ENCODE assay signal across 8 cellular contexts in the genomic region with DNA sequence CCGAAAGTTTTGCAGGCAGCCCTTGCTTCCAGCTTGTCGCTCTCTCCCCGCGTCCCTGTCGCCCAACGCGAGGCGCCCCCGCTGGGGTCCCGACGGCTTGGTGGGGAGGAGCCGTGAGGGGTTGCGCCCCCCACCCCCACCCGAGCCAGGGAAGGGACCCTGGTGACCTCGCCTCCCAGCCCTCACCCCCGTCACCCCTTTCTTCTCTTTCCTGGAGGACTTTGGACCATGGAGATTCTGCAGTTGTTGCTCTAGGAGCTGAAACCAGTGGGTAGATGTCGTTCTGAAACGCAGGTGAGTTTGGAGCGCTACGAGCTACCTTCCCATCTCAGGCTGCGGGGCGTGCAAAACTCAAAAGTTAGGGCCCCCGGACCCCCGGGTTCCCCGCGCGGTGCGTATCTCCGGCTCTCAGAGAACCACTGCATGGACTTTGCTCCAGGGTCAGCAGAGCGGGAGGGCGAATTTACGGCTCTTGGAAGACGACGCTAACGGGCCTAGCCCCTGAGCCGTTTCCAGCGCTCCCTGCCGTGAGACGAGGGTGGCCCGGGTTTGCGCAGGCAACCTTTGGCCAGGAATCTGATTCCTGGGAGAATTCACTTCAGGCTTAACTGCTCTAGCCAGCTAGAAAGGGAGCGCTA. TPM values are rescaled to one million over a fixed set of nuclear protein-coding genes. Genes with fewer than 3 reads are reported as not detected.
DNase-seq lines count a peak whose midpoint lies in the region; ATAC-seq, FAIRE-seq and TF ChIP-seq lines count a peak whose summit lies in the region.

No MANE protein-coding gene starts in this region.

- no peak; a peak in 2 of 5 replicates for TF ChIP-seq RAD21 in A549 (conservative IDR thresholded peaks at IDR 0.05 in 1 of 2, IDR thresholded peaks at IDR 0.05 in 1 of 2)

- TF ChIP-seq POLR2A in A549 (IDR thresholded peaks at IDR 0.05; ENCODE audit: low read length): no peak
- no peak for TF ChIP-seq POLR2A in body of pancreas (IDR thresholded peaks at IDR 0.05)

- intact Hi-C loops in body of pancreas (cut with DNase I): no loop called here

- H3K9me3 ChIP-seq in A549 (no peaks in the 10 kb centered on the region), NT2/D1 (ENCODE audit: insufficient read depth, low read length) (no peaks in the 10 kb centered on the region), body of pancreas (no peaks in the 10 kb centered on the region)

- ATAC-seq in A549 (peak; percentile 78 to 81), GM18502 (IDR thresholded peaks at IDR 0.05; ENCODE audit: poor library complexity, unreplicated experiment) (peak; percentile 6), body of pancreas (peak; percentile 23)

- peak overlapping the region; percentile 76 for H3K9ac ChIP-seq in NT2/D1 (ENCODE audit: insufficient read length, low read depth)

- peak overlapping the region; percentile 84 for H3K4me3 ChIP-seq in A549
- H3K4me3 ChIP-seq in NT2/D1 (ENCODE audit: insufficient read length, low read depth): peak overlapping the region; percentile 60
- peak overlapping the region; percentile 62 to 83 for H3K4me3 ChIP-seq in body of pancreas
- peak overlapping the region; percentile 71 for H3K4me3 ChIP-seq in skeletal muscle cell (ENCODE audit: low read depth, low read length)

- DNase-seq in A549 (ENCODE audit: low read depth in 1 of 2, low spot score in 1 of 2): peak; percentile 52 to 68
- DNase-seq in NT2/D1 (ENCODE audit: low read depth, low spot score): peak; percentile 47
- DNase-seq in body of pancreas: peak; percentile 53 to 65 (median 55)
- peak; percentile 67 for DNase-seq in iPS-NIHi7 (ENCODE audit: extremely low spot score)
- DNase-seq in skeletal muscle cell (ENCODE audit: low read depth): no peak
- DNase-seq in SIG-M5 (lab: John Stamatoyannopoulos, UW): no peak
- DNase-seq in pons (ENCODE audit: low spot score): no peak

- TF ChIP-seq CTCF in A549 (IDR thresholded peaks at IDR 0.05): no peak
- no peak for TF ChIP-seq CTCF in body of pancreas (IDR thresholded peaks at IDR 0.05)

- H3K27ac ChIP-seq in A549 (peak overlapping the region; percentile 95 to 96), body of pancreas (peak overlapping the region; percentile 63 to 79 (median 74))

- peaks cover 24% of the 10 kb centered on the region for H3K4me1 ChIP-seq in A549
- H3K4me1 ChIP-seq in NT2/D1 (ENCODE audit: insufficient read depth, insufficient read length): peaks cover 4% of the 10 kb centered on the region
- H3K4me1 ChIP-seq in body of pancreas: peaks cover 37% of the 10 kb centered on the region

- no peak for TF ChIP-seq EP300 in A549 (IDR thresholded peaks at IDR 0.05)

- no peak for FAIRE-seq in A549 (lab: Jason Lieb, UNC)

- peak overlapping the region; percentile 91 for H3K4me2 ChIP-seq in A549

- H3K36me3 ChIP-seq in NT2/D1 (ENCODE audit: insufficient read depth, insufficient read length, low read length) (peaks cover 21% of the 10 kb centered on the region), body of pancreas (replicated peaks in 1 of 2; ENCODE audit: insufficient read depth in 1 of 2, low read depth in 2 of 2) (no peaks in the 10 kb centered on the region)

- under 1% methylated on average over 35 of the region's 42 CpGs for WGBS in A549 (ENCODE audit: missing lambda C conversion rate)
- WGBS in body of pancreas, 2 donors: 0 to 2% methylated on average over 14 to 38 of the region's 42 CpGs

- POLR2A ChIA-PET in A549 (lab: Yijun Ruan, JAX): interaction anchor here (0.5 to 1.5 kb wide), 4 partner anchors 11 to 925 kb away, joined by 3 to 4 read pairs (median 4); no protein-coding TSS in a partner anchor

- H3K27me3 ChIP-seq in NT2/D1 (ENCODE audit: insufficient read depth, insufficient read length) (peaks cover 8% of the 10 kb centered on the region), body of pancreas (no peaks in the 10 kb centered on the region)

- CTCF ChIA-PET in A549 (lab: Yijun Ruan, JAX): interaction anchor here (0.7 to 2.9 kb wide), 38 partner anchors 8 to 290 kb away, joined by 3 to 34 read pairs (median 3); no protein-coding TSS in a partner anchor

TF ChIP-seq in A549, 52 proteins besides CTCF, POLR2A, EP300 and RAD21:
- TF ChIP-seq JUNB (IDR thresholded peaks at IDR 0.05) (no peak), CEBPB (IDR thresholded peaks at IDR 0.05) (no peak), HMGXB4 (CRISPR knock-in tag; IDR thresholded peaks at IDR 0.05; ENCODE audit: borderline replicate concordance) (no peak), GATA3 (IDR thresholded peaks at IDR 0.05; ENCODE audit: borderline replicate concordance) (no peak), ZNF302 (CRISPR knock-in tag; IDR thresholded peaks at IDR 0.05) (no peak), TP53 (CRISPR knock-in tag; IDR thresholded peaks at IDR 0.05) (no peak), CHD2 (IDR thresholded peaks at IDR 0.05; ENCODE audit: low read length, partially characterized antibody) (no peak), MYC (IDR thresholded peaks at IDR 0.05; ENCODE audit: borderline replicate concordance, low read length) (no peak), RNF2 (IDR thresholded peaks at IDR 0.05; ENCODE audit: borderline replicate concordance, low read depth) (no peak), PHF8 (IDR thresholded peaks at IDR 0.05; ENCODE audit: borderline replicate concordance, low read depth) (peak; percentile 49; the same call in 1 of the 2 replicates), TFCP2L1 (CRISPR knock-in tag; IDR thresholded peaks at IDR 0.05) (no peak)
- TF ChIP-seq, protein P1, sequence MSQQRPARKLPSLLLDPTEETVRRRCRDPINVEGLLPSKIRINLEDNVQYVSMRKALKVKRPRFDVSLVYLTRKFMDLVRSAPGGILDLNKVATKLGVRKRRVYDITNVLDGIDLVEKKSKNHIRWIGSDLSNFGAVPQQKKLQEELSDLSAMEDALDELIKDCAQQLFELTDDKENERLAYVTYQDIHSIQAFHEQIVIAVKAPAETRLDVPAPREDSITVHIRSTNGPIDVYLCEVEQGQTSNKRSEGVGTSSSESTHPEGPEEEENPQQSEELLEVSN (IDR thresholded peaks at IDR 0.05; ENCODE audit: borderline replicate concordance, low read depth): peak; percentile 35; the same call in 1 of the 2 replicates
- TF ChIP-seq, protein P2, sequence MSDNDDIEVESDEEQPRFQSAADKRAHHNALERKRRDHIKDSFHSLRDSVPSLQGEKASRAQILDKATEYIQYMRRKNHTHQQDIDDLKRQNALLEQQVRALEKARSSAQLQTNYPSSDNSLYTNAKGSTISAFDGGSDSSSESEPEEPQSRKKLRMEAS (IDR thresholded peaks at IDR 0.05): peak; percentile 24; the same call in 1 of the 2 replicates

RNA-seq across cellular contexts. Expression of gene ATXN7L1, which starts 0.7 kb away (rescaled TPM):
- polyA plus RNA-seq in A549 (2011; rRNA removed) (4.5 and 4.8 TPM in 2 replicates), A549 (2017; fragmentation: RNase III; extraction: RNeasy Plus Mini Kit Qiagen cat#74134 plus additional on column Dnase treatment) (5.0 to 8.1 TPM (median 5.7 TPM) in 3 replicates)
- polyA plus RNA-seq in A549 (2012; cell fraction: cytosol; rRNA removed): 2.1 and 2.9 TPM in 2 replicates
- 3.0 and 4.1 TPM in 2 replicates for polyA plus RNA-seq in A549 (2012; cell fraction: nucleus; rRNA removed)
- polyA minus RNA-seq in A549 (2011; rRNA and poly(A)+ RNA removed): 6.4 and 7.5 TPM in 2 replicates
- total RNA-seq in body of pancreas: 1 to 10 TPM; 6.6 to 8.0 TPM

Comparison
In these comparisons a context has a peak if more than half of its experiments do, and no peak if none do; other contexts are left out.
1. ATAC-seq: peak in every context shown above with its lines; median percentile 80 in A549; 23 in body of pancreas; 6 in GM18502.
2. DNase-seq: peak in A549 (2 of 2), NT2/D1 (single experiment), body of pancreas (4 of 4) and iPS-NIHi7 (single experiment); none in skeletal muscle cell (single experiment), SIG-M5 (single experiment) and pons (single experiment).
3. Peak in every context shown above with its lines, with median percentiles within 50 percentile points of each other: H3K4me3 ChIP-seq.